Comparison of ENCODE assay signal across 18 cellular contexts in genomic region chr9:121439711-121440110, GRCh38. TPM values are rescaled to one million over a fixed set of nuclear protein-coding genes. Genes with fewer than 3 reads are reported as not detected.
"Had no signal": no experiment of that assay in that cellular context is flagged by ENCODE, and none has a peak within 500 bp of the region (broad histone marks: within the 10 kb centered on the region; RNA-seq: fewer than 3 reads in every experiment).

No MANE protein-coding gene starts in this region.

- H3K27me3 ChIP-seq: body of pancreas, testis had no signal

- H3K27ac ChIP-seq: body of pancreas, lower lobe of right lung, testis had no signal

- ATAC-seq: activated naive CD4-positive, alpha-beta T cell treated with anti-CD3 and anti-CD28 coated beads, Interleukin-2, amount 50 U/mL, for 72 hours; effector memory CD8-positive, alpha-beta T cell; stimulated activated naive CD8-positive, alpha-beta T cell treated with anti-CD3 and anti-CD28 coated beads, Interleukin-15, amount 100 ng/mL, for 72 hours had no signal

- H3K9me3 ChIP-seq: body of pancreas, lower lobe of right lung, testis had no signal

- H3K4me1 ChIP-seq: body of pancreas, lower lobe of right lung had no signal

- H3K36me3 ChIP-seq: lower lobe of right lung had no signal

- DNase-seq: activated CD4-positive, alpha-beta T cell treated with anti-CD3 and anti-CD28 coated beads, Interleukin-2, amount 50 U/mL, for 4 hours; activated gamma-delta T cell; amniotic stem cell; body of pancreas; caudate nucleus; effector memory CD8-positive, alpha-beta T cell; foreskin melanocyte; lower lobe of right lung; posterior cingulate gyrus; retina; stimulated activated CD4-positive, alpha-beta T cell treated with anti-CD3 and anti-CD28 coated beads, Interleukin-4, amount 100 ng/mL, for 1 hour; stimulated activated naive CD8-positive, alpha-beta T cell treated with anti-CD3 and anti-CD28 coated beads, Interleukin-15, amount 100 ng/mL, for 72 hours; SW 1271; testis had no signal

- H3K4me3 ChIP-seq: body of pancreas, lower lobe of right lung, testis had no signal

RNA-seq across cellular contexts. Expression of gene GGTA1, which starts 59.9 kb away (rescaled TPM):
- total RNA-seq: activated naive CD4-positive, alpha-beta T cell treated with anti-CD3 and anti-CD28 coated beads, Interleukin-2, amount 50 U/mL, for 72 hours; kidney epithelial cell; mesothelial cell of epicardium; T-helper 2 cell treated with Interferon-gamma antibody and Interleukin-4, amounts not matched to agents 100 ng/mL and 5 ng/mL, for 36 hours had no signal
